In the genomic region with DNA sequence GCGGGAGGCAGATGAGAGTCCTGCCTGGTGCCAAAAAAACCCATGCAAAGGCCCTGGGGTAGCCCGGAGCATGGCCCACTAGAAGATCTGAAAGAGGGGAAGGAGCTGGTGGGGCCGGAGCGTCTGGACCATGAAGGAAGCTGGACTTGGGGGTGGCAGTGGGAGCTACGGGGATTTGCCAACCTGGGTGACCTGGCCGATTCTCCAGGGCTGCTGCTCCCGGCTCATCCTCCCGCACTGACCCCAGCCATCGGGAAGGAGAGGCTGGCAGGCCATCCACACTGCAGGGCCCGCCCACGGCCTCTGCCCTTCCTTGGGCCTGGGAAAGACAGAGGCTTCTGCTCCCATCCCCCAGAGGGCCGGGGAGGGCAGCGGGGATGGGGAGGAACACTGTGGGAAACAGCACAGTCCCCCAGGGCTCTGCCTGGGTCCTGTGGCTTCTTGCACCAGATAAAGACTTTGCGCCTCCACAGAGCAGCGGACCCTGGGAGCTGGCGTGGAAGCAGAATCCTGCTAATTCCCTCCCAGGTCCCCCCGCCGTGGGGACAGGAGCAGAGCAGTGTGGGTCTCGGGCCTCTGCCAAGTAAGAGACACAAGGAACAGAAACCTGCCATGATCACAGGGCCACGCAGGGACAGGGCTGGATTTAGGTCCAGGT, we compare ENCODE assay signal across 26 cellular contexts.
DNase-seq lines count a peak whose midpoint lies in the region; ATAC-seq, FAIRE-seq and TF ChIP-seq lines count a peak whose summit lies in the region.
"Had no signal": no experiment of that assay in that cellular context is flagged by ENCODE, and none has a peak within 500 bp of the region (broad histone marks: within the 10 kb centered on the region; RNA-seq: fewer than 3 reads in every experiment).

No MANE protein-coding gene starts in this region.

- no peak overlapping the region for H3K4me3 Mint-ChIP-seq in endodermal cell
- H3K4me3 Mint-ChIP-seq in CD4-positive, alpha-beta T cell, result no peak overlapping the region
- H3K4me3 Mint-ChIP-seq: activated B cell treated with CpG ODN at 0.5 μM for 24 hours; activated CD4-positive, alpha-beta memory T cell treated with anti-CD3 and anti-CD28 coated beads, Interleukin-2, amount 10 ng/mL, durations not matched to agents 7 days and 5 days; T-helper 2 cell treated with Interferon-gamma antibody and Interleukin-4, amounts not matched to agents 5 μg/mL and 100 μg/mL, for 36 hours; type B pancreatic cell had no signal

- no peak for ATAC-seq in CD4-positive, alpha-beta T cell (ENCODE audit: poor library complexity)
- ATAC-seq: left colon, mucosa of descending colon had no signal

- no peaks in the 10 kb centered on the region for H3K27me3 ChIP-seq in endodermal cell (ENCODE audit: control insufficient read depth, insufficient read depth, low read length, poor library complexity, severe bottlenecking)
- H3K27me3 ChIP-seq in CD4-positive, alpha-beta T cell (ENCODE audit: control insufficient read depth, insufficient read depth, low read length), result no peaks in the 10 kb centered on the region
- no peaks in the 10 kb centered on the region for H3K27me3 ChIP-seq in thyroid gland
- H3K27me3 ChIP-seq: MG63, neutrophil had no signal

- FAIRE-seq in GM12892 (lab: Jason Lieb, UNC), result no peak
- FAIRE-seq: A204.1, bronchial epithelial cell, D721Med, RCC 7860 had no signal

- no peak overlapping the region for H3K9ac ChIP-seq in endodermal cell (ENCODE audit: extremely low read depth, low read length, poor library complexity, severe bottlenecking)

- TF ChIP-seq CTCF in endodermal cell (conservative IDR thresholded peaks at IDR 0.05) (no peak), thyroid gland (IDR thresholded peaks at IDR 0.05) (no peak)
- TF ChIP-seq CTCF in CD4-positive, alpha-beta T cell (IDR thresholded peaks at IDR 0.05), result no peak

- intact Hi-C loops in CD4-positive, alpha-beta T cell (cut with DNase I, micrococcal nuclease), result no loop called here
- intact Hi-C loops in thyroid gland (cut with DNase I), result no loop called here

- H3K36me3 ChIP-seq in endodermal cell (ENCODE audit: control insufficient read depth, insufficient read depth, low read length) (no peaks in the 10 kb centered on the region), mesodermal cell (ENCODE audit: control insufficient read depth, insufficient read depth, low read length) (no peaks in the 10 kb centered on the region), thyroid gland (no peaks in the 10 kb centered on the region)
- H3K36me3 ChIP-seq: MG63, neutrophil had no signal

- peak; percentile 5 for DNase-seq in activated CD8-positive, alpha-beta memory T cell treated with anti-CD3 and anti-CD28 coated beads, Interleukin-2, amount 50 U/mL, for 4 hours
- DNase-seq in activated CD8-positive, alpha-beta memory T cell treated with anti-CD3 and anti-CD28 coated beads for 24 hours, result no peak
- DNase-seq in endodermal cell, result no peak
- DNase-seq in CD4-positive, alpha-beta T cell, result no peak
- DNase-seq in thyroid gland, result no peak
- no peak for DNase-seq in GM12892 (ENCODE audit: insufficient read length)
- DNase-seq: activated B cell treated with CpG ODN at 0.5 μM for 24 hours; activated CD4-positive, alpha-beta memory T cell treated with anti-CD3 and anti-CD28 coated beads, Interleukin-2, amount 10 ng/mL, durations not matched to agents 7 days and 5 days; activated T-cell treated with anti-CD3 and anti-CD28 coated beads, Interleukin-2, amount 50 U/mL, for 1 hour; EL; glutamatergic neuron; HCEC 1CT; left colon; MG63; mucosa of descending colon; NCI-H1417 treated with DMSO at 0.1 percent for 48 hours; NCI-H510A had no signal

- H3K9me3 ChIP-seq in endodermal cell (ENCODE audit: control insufficient read depth, low read length) (no peaks in the 10 kb centered on the region), mesodermal cell (ENCODE audit: control insufficient read depth, low read length) (peaks cover 14% of the 10 kb centered on the region), thyroid gland (no peaks in the 10 kb centered on the region)
- H3K9me3 ChIP-seq in CD4-positive, alpha-beta T cell (ENCODE audit: control insufficient read depth, low read length), result no peaks in the 10 kb centered on the region
- H3K9me3 ChIP-seq: MG63, mucosa of descending colon, neutrophil had no signal

- peak overlapping the region; percentile 38 for H3K27ac ChIP-seq in endodermal cell (ENCODE audit: low read depth, low read length)
- H3K27ac ChIP-seq in mesodermal cell (ENCODE audit: low read depth, low read length, severe bottlenecking), result peak overlapping the region; percentile 49
- H3K27ac ChIP-seq in temporal lobe (ENCODE audit: low read depth, low read length), result peak overlapping the region; percentile 27
- no peak overlapping the region for H3K27ac ChIP-seq in CD4-positive, alpha-beta T cell (ENCODE audit: low read depth, low read length)
- no peak overlapping the region for H3K27ac ChIP-seq in thyroid gland
- H3K27ac ChIP-seq: neutrophil had no signal

- no peak overlapping the region for H3K4me3 ChIP-seq in endodermal cell (ENCODE audit: low read length)
- no peak overlapping the region for H3K4me3 ChIP-seq in mesodermal cell (ENCODE audit: extremely low read depth, insufficient read depth, low read length, poor library complexity, severe bottlenecking)
- H3K4me3 ChIP-seq in thyroid gland (replicated peaks in 1 of 3), result no peak overlapping the region
- H3K4me3 ChIP-seq: MG63, mucosa of descending colon had no signal

- no peaks in the 10 kb centered on the region for H3K36me3 Mint-ChIP-seq in endodermal cell (ENCODE audit: low read depth)
- H3K36me3 Mint-ChIP-seq in CD4-positive, alpha-beta T cell (ENCODE audit: low read depth), result no peaks in the 10 kb centered on the region
- H3K36me3 Mint-ChIP-seq: type B pancreatic cell had no signal

- H3K27ac Mint-ChIP-seq in endodermal cell, result peak overlapping the region; percentile 44
- no peak overlapping the region for H3K27ac Mint-ChIP-seq in CD4-positive, alpha-beta T cell
- H3K27ac Mint-ChIP-seq: activated B cell treated with CpG ODN at 0.5 μM for 24 hours; activated CD4-positive, alpha-beta memory T cell treated with anti-CD3 and anti-CD28 coated beads, Interleukin-2, amount 10 ng/mL, durations not matched to agents 7 days and 5 days; T-helper 2 cell treated with Interferon-gamma antibody and Interleukin-4, amounts not matched to agents 5 μg/mL and 100 μg/mL, for 36 hours; type B pancreatic cell had no signal

- POLR2A ChIA-PET in CD4-positive, alpha-beta T cell (lab: Charles Lee), result no interaction called here

- H3K4me1 Mint-ChIP-seq in endodermal cell, result no peaks in the 10 kb centered on the region
- H3K4me1 Mint-ChIP-seq in CD4-positive, alpha-beta T cell (ENCODE audit: low read depth), result no peaks in the 10 kb centered on the region
- H3K4me1 Mint-ChIP-seq: activated B cell treated with CpG ODN at 0.5 μM for 24 hours; activated CD4-positive, alpha-beta memory T cell treated with anti-CD3 and anti-CD28 coated beads, Interleukin-2, amount 10 ng/mL, durations not matched to agents 7 days and 5 days had no signal

- CTCF ChIA-PET in CD4-positive, alpha-beta T cell (lab: Charles Lee), result no interaction called here

- H3K4me1 ChIP-seq in endodermal cell (ENCODE audit: control insufficient read depth, insufficient read depth, low read length) (no peaks in the 10 kb centered on the region), mesodermal cell (ENCODE audit: control insufficient read depth, insufficient read depth, low read length, poor library complexity, severe bottlenecking) (peaks cover 7% of the 10 kb centered on the region), thyroid gland (peaks cover 12 to 18% of the 10 kb centered on the region in 2 donors)

- TF ChIP-seq POLR2A in thyroid gland (IDR thresholded peaks at IDR 0.05) (no peak), GM12892 (IDR thresholded peaks at IDR 0.05; ENCODE audit: low read depth, low read length) (no peak)

- H3K9me3 Mint-ChIP-seq in endodermal cell, result peaks cover 13% of the 10 kb centered on the region
- H3K9me3 Mint-ChIP-seq in CD4-positive, alpha-beta T cell, result no peaks in the 10 kb centered on the region
- H3K9me3 Mint-ChIP-seq: activated B cell treated with CpG ODN at 0.5 μM for 24 hours; activated CD4-positive, alpha-beta memory T cell treated with anti-CD3 and anti-CD28 coated beads, Interleukin-2, amount 10 ng/mL, durations not matched to agents 7 days and 5 days; T-helper 2 cell treated with Interferon-gamma antibody and Interleukin-4, amounts not matched to agents 5 μg/mL and 100 μg/mL, for 36 hours; type B pancreatic cell had no signal

- 88 to 92% methylated on average over 13 to 20 of the region's 20 CpGs for WGBS in endodermal cell (ENCODE audit: insufficient coverage in 1 of 2, insufficient read length in 1 of 2), 2 experiments
- WGBS in mesodermal cell (ENCODE audit: insufficient coverage in 2 of 2), 2 experiments, result 89 to 91% methylated on average over 13 to 15 of the region's 20 CpGs
- WGBS in thyroid gland, 2 donors, result 80 to 92% methylated on average over 16 to 18 of the region's 20 CpGs

- no peaks in the 10 kb centered on the region for H3K27me3 Mint-ChIP-seq in endodermal cell (ENCODE audit: insufficient read depth)
- H3K27me3 Mint-ChIP-seq in CD4-positive, alpha-beta T cell, result no peaks in the 10 kb centered on the region
- H3K27me3 Mint-ChIP-seq: activated CD4-positive, alpha-beta memory T cell treated with anti-CD3 and anti-CD28 coated beads, Interleukin-2, amount 10 ng/mL, durations not matched to agents 7 days and 5 days; type B pancreatic cell had no signal

Comparison
In these comparisons a context has a peak if more than half of its experiments do, and no peak if none do; other contexts are left out.
1. H3K27ac ChIP-seq: peak in endodermal cell (single experiment), mesodermal cell (single experiment) and temporal lobe (single experiment); none in CD4-positive, alpha-beta T cell (single experiment) and thyroid gland (0 of 3).